Comparison of ENCODE assay signal across 16 cellular contexts in genomic region chr17:37447641-37448040, GRCh38. TPM values are rescaled to one million over a fixed set of nuclear protein-coding genes. Genes with fewer than 3 reads are reported as not detected.
DNase-seq lines count a peak whose midpoint lies in the region; TF ChIP-seq lines count a peak whose summit lies in the region.
"Had no signal": no experiment of that assay in that cellular context is flagged by ENCODE, and none has a peak within 500 bp of the region (broad histone marks: within the 10 kb centered on the region; RNA-seq: fewer than 3 reads in every experiment).

No MANE protein-coding gene starts in this region.

- H3K4me2 ChIP-seq in PC-9 (peak overlapping the region; percentile 55), osteoblast (ENCODE audit: insufficient read depth, low read length) (no peak overlapping the region)

- POLR2A ChIA-PET in PC-9 (lab: Charles Lee; ENCODE audit: unreplicated experiment): no interaction called here

- peaks cover 4% of the 10 kb centered on the region for H3K36me3 ChIP-seq in PC-9 (ENCODE audit: low read depth)
- peaks cover 25% of the 10 kb centered on the region for H3K36me3 ChIP-seq in osteoblast (ENCODE audit: insufficient read depth, low read length)
- H3K36me3 ChIP-seq: colonic mucosa had no signal

- no peaks in the 10 kb centered on the region for H3K9me3 ChIP-seq in PC-9 (ENCODE audit: insufficient read depth, low read depth)
- H3K9me3 ChIP-seq in osteoblast (ENCODE audit: low read depth, low read length): no peaks in the 10 kb centered on the region
- H3K9me3 ChIP-seq: colonic mucosa, HAP-1, upper lobe of right lung had no signal

- no peaks in the 10 kb centered on the region for H3K27me3 ChIP-seq in PC-9 (ENCODE audit: insufficient read depth, low read depth)
- H3K27me3 ChIP-seq in osteoblast (ENCODE audit: insufficient read depth, low read length): no peaks in the 10 kb centered on the region
- H3K27me3 ChIP-seq: colonic mucosa, upper lobe of right lung had no signal

- CTCF ChIA-PET in PC-9 (lab: Charles Lee): no interaction called here

- H4K20me1 ChIP-seq in PC-9 (ENCODE audit: insufficient read depth) (no peaks in the 10 kb centered on the region), osteoblast (ENCODE audit: insufficient read depth, low read length) (no peaks in the 10 kb centered on the region)

- H2AFZ ChIP-seq in PC-9 (no peak overlapping the region), osteoblast (ENCODE audit: low read length) (no peak overlapping the region)

- BruUV-seq in PC-9 (replicated peaks; lab: Mats Ljungman, UMichigan): no TSS peak

- TF ChIP-seq CTCF in PC-9 (conservative IDR thresholded peaks at IDR 0.05): no peak
- no peak for TF ChIP-seq CTCF in cardiac fibroblast (IDR thresholded peaks at IDR 0.05; ENCODE audit: low read depth, low read length)
- TF ChIP-seq CTCF in osteoblast (IDR thresholded peaks at IDR 0.05; ENCODE audit: extremely low read depth, low read depth, low read length): no peak
- TF ChIP-seq CTCF in GM20000 (IDR thresholded peaks at IDR 0.05; ENCODE audit: extremely low read depth, missing control alignments): no peak

- H3K4me3 ChIP-seq in PC-9: no peak overlapping the region
- H3K4me3 ChIP-seq in cardiac fibroblast (replicated peaks in 1 of 2; ENCODE audit: low read depth in 2 of 2, low read length in 2 of 2): no peak overlapping the region
- H3K4me3 ChIP-seq in osteoblast (ENCODE audit: insufficient read depth, low read length): no peak overlapping the region
- H3K4me3 ChIP-seq: colonic mucosa, HAP-1, upper lobe of right lung had no signal

- DNase-seq in DMS53 (lab: John Stamatoyannopoulos, UW) (peak; percentile 12), DMS53 treated with DMSO at 0.1 percent for 48 hours (lab: John Stamatoyannopoulos, UW; ENCODE audit: unreplicated experiment) (no peak), PC-9 (peak; percentile 16 to 76), cardiac fibroblast (ENCODE audit: low read depth in 2 of 2) (peak; percentile 6 to 58), osteoblast (ENCODE audit: insufficient read length, low spot score, missing footprints) (peak; percentile 44), NCI-H1417 (lab: John Stamatoyannopoulos, UW) (no peak), GM20000 (ENCODE audit: low spot score) (no peak)
- no peak for DNase-seq in central memory CD4-positive, alpha-beta T cell
- DNase-seq: colonic mucosa, DMS153, NCI-H1694 treated with DMSO at 0.1 percent for 48 hours, NCI-H774, nephron progenitor cell, upper lobe of right lung had no signal

- H3K9me2 ChIP-seq in PC-9 (ENCODE audit: insufficient read depth): no peaks in the 10 kb centered on the region

- peaks cover 6% of the 10 kb centered on the region; the same call in 1 of the 2 replicates for H3K79me2 ChIP-seq in PC-9 (ENCODE audit: low read depth)
- no peaks in the 10 kb centered on the region for H3K79me2 ChIP-seq in osteoblast (ENCODE audit: insufficient read depth, low read length)

- H3F3A ChIP-seq in PC-9 (ENCODE audit: insufficient read depth, low read depth): peaks cover 48% of the 10 kb centered on the region

- H3K27ac ChIP-seq in PC-9 (peak overlapping the region; percentile 81), osteoblast (ENCODE audit: low read depth, low read length) (peak overlapping the region; percentile 8)
- H3K27ac ChIP-seq: 22Rv1, colonic mucosa, upper lobe of right lung had no signal

- intact Hi-C loops in PC-9 (cut with micrococcal nuclease; ENCODE audit: unreplicated experiment): no loop called here

- H3K4me1 ChIP-seq in PC-9 (replicated peaks; ENCODE audit: insufficient read depth): peaks cover 54% of the 10 kb centered on the region
- H3K4me1 ChIP-seq in osteoblast (ENCODE audit: insufficient read depth, low read length): peaks cover 14% of the 10 kb centered on the region
- H3K4me1 ChIP-seq: colonic mucosa, upper lobe of right lung had no signal

RNA-seq across cellular contexts. Expression of gene TADA2A, which starts 41.0 kb away (rescaled TPM):
- total RNA-seq in PC-9 (2021): 24.6 and 25.2 TPM in 2 replicates
- 18.6 and 21.4 TPM in 2 replicates for total RNA-seq in osteoblast

RNA-seq across cellular contexts. Expression of gene ACACA, which starts 41.0 kb away (rescaled TPM):
- 125 and 185 TPM in 2 replicates for total RNA-seq in PC-9 (2021)
- total RNA-seq in osteoblast: 78.9 and 86.6 TPM in 2 replicates

RNA-seq across cellular contexts. Expression of gene DUSP14, which starts 42.0 kb away (rescaled TPM):
- total RNA-seq in PC-9 (2021) (17.1 and 23.3 TPM in 2 replicates), osteoblast (79.3 and 97.7 TPM in 2 replicates)

Comparison
In these comparisons a context has a peak if more than half of its experiments do, and no peak if none do; other contexts are left out.
1. DNase-seq: peak in DMS53 (single experiment), PC-9 (2 of 2), cardiac fibroblast (2 of 2) and osteoblast (single experiment); none in DMS53 treated with DMSO at 0.1 percent for 48 hours (single experiment), central memory CD4-positive, alpha-beta T cell (single experiment), NCI-H1417 (0 of 3) and GM20000 (single experiment).